Comparison of ENCODE assay signal across 27 cellular contexts in genomic region chr2:167670588-167670987, GRCh38.
"Had no signal": no experiment of that assay in that cellular context is flagged by ENCODE, and none has a peak within 500 bp of the region (broad histone marks: within the 10 kb centered on the region; RNA-seq: fewer than 3 reads in every experiment).

No MANE protein-coding gene starts in this region.

- DNase-seq: stimulated activated CD4-positive, alpha-beta T cell treated with anti-CD3 and anti-CD28 coated beads, Interleukin-2, amount 100 ng/mL, for 48 hours; stimulated activated CD4-positive, alpha-beta T cell treated with anti-CD3 and anti-CD28 coated beads, Interleukin-4, amount 100 ng/mL, for 1 hour; stimulated activated CD4-positive, alpha-beta T cell treated with anti-CD3 and anti-CD28 coated beads, Interleukin-4, amount 100 ng/mL, for 24 hours; stimulated activated CD4-positive, alpha-beta T cell treated with anti-CD3 and anti-CD28 coated beads, Interleukin-4, amount 100 ng/mL, for 4 hours; stimulated activated CD8-positive, alpha-beta memory T cell treated with anti-CD3 and anti-CD28 coated beads, Interleukin-4, amount 100 ng/mL, for 48 hours; stimulated activated naive B cell treated with anti-CD40 and anti-IgM and Interleukin-4, amounts not matched to agents 10 μg/mL and 1 μg/mL and 100 μg/mL, for 72 hours; stimulated activated naive CD4-positive, alpha-beta T cell; stimulated activated naive CD4-positive, alpha-beta T cell treated with Interleukin-2 at 50 U/mL for 16 hours; stimulated activated naive CD8-positive, alpha-beta T cell treated with anti-CD3 and anti-CD28 coated beads, Interleukin-15, amount 100 ng/mL, for 72 hours; stimulated activated naive CD8-positive, alpha-beta T cell treated with anti-CD3 and anti-CD28 coated beads, Interleukin-15, Interleukin-2, amounts not matched to agents 100 U/mL and 50 U/mL, for 24 hours; stomach; substantia nigra; testis; thyroid gland; tibial artery; transverse colon; trophoblast cell; upper lobe of left lung; upper lobe of right lung; uterus had no signal

- H3K9me3 ChIP-seq: testis, thyroid gland, upper lobe of right lung had no signal

- H3K4me3 ChIP-seq: stomach, suprapubic skin, testis, thoracic aorta, thyroid gland, tibial artery, tibial nerve, transverse colon, upper lobe of left lung, upper lobe of right lung, uterus, vagina had no signal

- ATAC-seq: stimulated activated effector memory CD8-positive, alpha-beta T cell treated with anti-CD3 and anti-CD28 coated beads, Interleukin-12 subunit alpha, Interleukin-12 subunit beta, amount 100 ng/mL, for 72 hours; stimulated activated memory B cell treated with anti-CD40 and anti-IgM and Interleukin-4, amounts not matched to agents 10 μg/mL and 1 μg/mL and 100 μg/mL, for 72 hours; stimulated activated naive B cell treated with anti-CD40 and anti-IgM and Interleukin-4, amounts not matched to agents 10 μg/mL and 1 μg/mL and 100 μg/mL, for 72 hours; stimulated activated naive CD8-positive, alpha-beta T cell treated with anti-CD3 and anti-CD28 coated beads, Interleukin-15, amount 100 ng/mL, for 72 hours; stimulated activated naive CD8-positive, alpha-beta T cell treated with anti-CD3 and anti-CD28 coated beads, Interleukin-15, Interleukin-2, amounts not matched to agents 100 U/mL and 50 U/mL, for 24 hours; upper lobe of right lung had no signal

- H3K27me3 ChIP-seq: stomach, suprapubic skin, testis, thyroid gland, tibial artery, tibial nerve, transverse colon, upper lobe of left lung, upper lobe of right lung, uterus, vagina had no signal

- H3K27ac ChIP-seq: stomach, suprapubic skin, testis, thoracic aorta, thyroid gland, tibial artery, tibial nerve, transverse colon, upper lobe of left lung, upper lobe of right lung, uterus, vagina had no signal

- FAIRE-seq: urothelium cell line had no signal

- H3K4me1 ChIP-seq: stomach, suprapubic skin, testis, thyroid gland, tibial artery, tibial nerve, transverse colon, upper lobe of left lung, upper lobe of right lung, uterus, vagina had no signal

- H3K36me3 ChIP-seq: stomach, suprapubic skin, thoracic aorta, thyroid gland, tibial artery, tibial nerve, transverse colon, upper lobe of left lung, upper lobe of right lung, uterus, vagina had no signal
